8 cellular contexts compared by ENCODE assay signal in genomic region chr7:54932818-54933543, GRCh38.
DNase-seq lines count a peak whose midpoint lies in the region; ATAC-seq and TF ChIP-seq lines count a peak whose summit lies in the region.

No MANE protein-coding gene starts in this region.

- H3K27ac ChIP-seq in right atrium auricular region = peak overlapping the region in 1 of 2 donors; percentile 52
- no peak overlapping the region for H3K27ac ChIP-seq in OCI-LY7 (ENCODE audit: low read depth, low read length, poor library complexity, severe bottlenecking)

- DNase-seq in COR-L47 (lab: John Stamatoyannopoulos, UW) (peak; percentile 84), NCI-H1436 (lab: John Stamatoyannopoulos, UW) (peak; percentile 81), adipocyte (ENCODE audit: low read depth) (peak; percentile 85), right atrium auricular region (ENCODE audit: low spot score) (peak; percentile 62), posterior vena cava (ENCODE audit: low spot score) (peak; percentile 86), OCI-LY7 (ENCODE audit: low spot score) (no peak)

- H3K4me1 ChIP-seq in adipocyte (ENCODE audit: control insufficient read depth, insufficient read depth, low read length) (peaks cover 6% of the 10 kb centered on the region), right atrium auricular region (peaks cover 0 to 6% of the 10 kb centered on the region in 2 donors), OCI-LY7 (ENCODE audit: insufficient read depth, low read length, poor library complexity, severe bottlenecking) (no peaks in the 10 kb centered on the region)

- H4K20me1 ChIP-seq in OCI-LY7 (ENCODE audit: insufficient read depth, low read length) = no peaks in the 10 kb centered on the region

- H3K79me2 ChIP-seq in OCI-LY7 (ENCODE audit: insufficient read depth, low read depth, low read length) = no peaks in the 10 kb centered on the region

- ATAC-seq in GM21515 (IDR thresholded peaks at IDR 0.05; ENCODE audit: unreplicated experiment) (no peak), GM18519 (IDR thresholded peaks at IDR 0.05; ENCODE audit: low FRiP score, unreplicated experiment) (no peak)

- H3K27me3 ChIP-seq in adipocyte (replicated peaks; ENCODE audit: control insufficient read depth, insufficient read depth, low read length) = no peaks in the 10 kb centered on the region
- no peaks in the 10 kb centered on the region for H3K27me3 ChIP-seq in right atrium auricular region

- no peak overlapping the region for H3K4me2 ChIP-seq in OCI-LY7 (ENCODE audit: low read length)

- no peak overlapping the region for H2AFZ ChIP-seq in OCI-LY7 (ENCODE audit: low read length)

- H3K36me3 ChIP-seq in adipocyte (ENCODE audit: control insufficient read depth, insufficient read depth, low read length, severe bottlenecking) = no peaks in the 10 kb centered on the region
- no peaks in the 10 kb centered on the region for H3K36me3 ChIP-seq in right atrium auricular region
- no peaks in the 10 kb centered on the region for H3K36me3 ChIP-seq in OCI-LY7 (ENCODE audit: insufficient read depth, low read length)

- BruUV-seq in OCI-LY7 (replicated peaks; lab: Mats Ljungman, UMichigan) = no TSS peak

- intact Hi-C loops in posterior vena cava (cut with DNase I) (no loop called here), OCI-LY7 (cut with micrococcal nuclease; ENCODE audit: unreplicated experiment) (no loop called here)

- POLR2A ChIA-PET in OCI-LY7 (lab: Charles Lee) = no interaction called here

- H3K9me2 ChIP-seq in OCI-LY7 (ENCODE audit: insufficient read depth, low read length) = no peaks in the 10 kb centered on the region

- peak overlapping the region; percentile 75 for H3K9ac ChIP-seq in adipocyte (ENCODE audit: low read length)

- TF ChIP-seq CTCF in right atrium auricular region (IDR thresholded peaks at IDR 0.05) = no peak
- no peak for TF ChIP-seq CTCF in OCI-LY7 (conservative IDR thresholded peaks at IDR 0.05; ENCODE audit: low read length)

- H3K9me3 ChIP-seq in adipocyte (ENCODE audit: control insufficient read depth, low read length) = peaks cover 17% of the 10 kb centered on the region
- peaks cover 0 to 17% of the 10 kb centered on the region in 2 donors for H3K9me3 ChIP-seq in right atrium auricular region
- H3K9me3 ChIP-seq in OCI-LY7 (ENCODE audit: low read length) = no peaks in the 10 kb centered on the region

- CTCF ChIA-PET in OCI-LY7 (lab: Charles Lee; ENCODE audit: unreplicated experiment) = no interaction called here

- H3K4me3 ChIP-seq in adipocyte (ENCODE audit: low read length) (peak overlapping the region; percentile 83), right atrium auricular region (peak overlapping the region; percentile 43 to 51), OCI-LY7 (ENCODE audit: low read depth, low read length, poor library complexity, severe bottlenecking) (no peak overlapping the region)
